Comparison of ENCODE assay signal across 1 cellular context in the genomic region with DNA sequence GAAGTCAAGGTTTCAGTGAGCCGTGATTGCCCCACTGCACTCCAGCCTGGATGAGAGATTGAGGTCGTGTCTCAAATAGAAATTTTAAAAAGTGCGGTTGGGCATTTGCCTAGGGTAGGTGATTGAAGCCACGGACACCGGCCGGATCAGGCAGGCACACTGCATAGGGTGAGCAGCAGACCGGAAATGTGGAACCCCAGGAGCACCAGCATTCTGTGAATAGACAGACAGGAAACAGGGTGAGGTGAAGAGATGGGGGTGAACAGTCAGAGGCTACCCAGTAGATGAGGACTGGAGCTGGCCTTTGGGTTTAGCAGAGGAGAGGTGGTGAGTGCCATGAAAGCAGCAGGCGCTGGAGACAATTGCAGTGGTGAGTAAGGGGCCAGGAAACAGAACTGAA.
TF ChIP-seq lines count a peak whose summit lies in the region.

No MANE protein-coding gene starts in this region.

TF ChIP-seq in GM12878, 131 proteins besides CTCF, POLR2A, EP300 and RAD21 (continued from another document):
- no peak for TF ChIP-seq MTA3 (IDR thresholded peaks at IDR 0.05; ENCODE audit: borderline replicate concordance, low read length)
